ENCODE assay signal across 21 cellular contexts in genomic region chr11:44033856-44034255, GRCh38. TPM values are rescaled to one million over a fixed set of nuclear protein-coding genes. Genes with fewer than 3 reads are reported as not detected.
A peak's percentile ranks its signal among the peaks of the same experiment; 100 is the strongest.
DNase-seq lines count a peak whose midpoint lies in the region; ATAC-seq, FAIRE-seq and TF ChIP-seq lines count a peak whose summit lies in the region.
"Had no signal": no experiment of that assay in that cellular context is flagged by ENCODE, and none has a peak within 500 bp of the region (broad histone marks: within the 10 kb centered on the region; RNA-seq: fewer than 3 reads in every experiment).

No MANE protein-coding gene starts in this region.

- TF ChIP-seq CTCF in liver (IDR thresholded peaks at IDR 0.05; ENCODE audit: low read depth, low read length, missing input control): no peak
- TF ChIP-seq CTCF in HepG2 (CRISPR knock-in tag; IDR thresholded peaks at IDR 0.05): no peak
- TF ChIP-seq CTCF in osteocyte (IDR thresholded peaks at IDR 0.05): no peak
- no peak for TF ChIP-seq CTCF in tibial nerve (IDR thresholded peaks at IDR 0.05)

- POLR2A ChIA-PET in HepG2 (lab: Yijun Ruan, JAX): no interaction called here

- in situ Hi-C loops in HepG2 (cut with HindIII; ENCODE audit: extremely low pct_ligation_motif_present, low pct_unique_long_range_greater_than_20kb): no loop called here

- H3K4me1 ChIP-seq in liver (ENCODE audit: control insufficient read depth in 4 of 4, insufficient read depth in 4 of 4, low read length in 3 of 4): peaks cover 0 to 4% (median 2%) of the 10 kb centered on the region in 4 donors
- H3K4me1 ChIP-seq in HepG2 (ENCODE audit: insufficient read depth, low read length): no peaks in the 10 kb centered on the region
- H3K4me1 ChIP-seq in tibial nerve: peaks cover 0 to 49% (median 15%) of the 10 kb centered on the region in 4 donors
- H3K4me1 ChIP-seq: HAP-1 had no signal

- no peak for FAIRE-seq in HepG2 (lab: Jason Lieb, UNC)

- H4K20me1 ChIP-seq in HepG2 (ENCODE audit: insufficient read depth, low read length): no peaks in the 10 kb centered on the region

- H2AFZ ChIP-seq in HepG2 (ENCODE audit: low read length): no peak overlapping the region
- H2AFZ ChIP-seq: GM23248 had no signal

- DNase-seq in HepG2 (ENCODE audit: low spot score) (no peak), osteocyte (ENCODE audit: extremely low spot score, unreplicated experiment) (peak; percentile 48), tibial nerve (ENCODE audit: low spot score in 2 of 2) (no peak), T-helper 17 cell (no peak)
- no peak for DNase-seq in stimulated activated effector memory CD8-positive, alpha-beta T cell treated with anti-CD3 and anti-CD28 coated beads, Interleukin-12 subunit alpha, Interleukin-12 subunit beta, amount 100 ng/mL, for 72 hours (ENCODE audit: low spot score in 2 of 2)
- DNase-seq: BE2C; CD4-positive, CD25-positive, alpha-beta regulatory T cell; GF-D8; GM23248; NCI-H1417; NCI-H187; NCI-H2227 treated with DMSO at 0.1 percent for 48 hours; NCI-H510A treated with DMSO at 0.1 percent for 48 hours; NCI-H82 had no signal

- H3K4me3 Mint-ChIP-seq in osteocyte (ENCODE audit: unreplicated experiment) (no peak overlapping the region), T-helper 17 cell (no peak overlapping the region)
- H3K4me3 Mint-ChIP-seq in stimulated activated effector memory CD8-positive, alpha-beta T cell treated with anti-CD3 and anti-CD28 coated beads, Interleukin-12 subunit alpha, Interleukin-12 subunit beta, amount 100 ng/mL, for 72 hours: no peak overlapping the region
- H3K4me3 Mint-ChIP-seq: CD4-positive, CD25-positive, alpha-beta regulatory T cell had no signal

- H3K27ac ChIP-seq in liver (ENCODE audit: low read depth in 1 of 2, low read length in 2 of 2) (peak overlapping the region; percentile 26 to 59), HepG2 (ENCODE audit: extremely low read length, insufficient read depth, low read length) (no peak overlapping the region), tibial nerve (peak overlapping the region in 3 of 4 donors; percentile 50 to 82 (median 79))
- H3K27ac ChIP-seq: GM23248 had no signal

- H3K9ac ChIP-seq in liver (ENCODE audit: low read depth in 1 of 2, low read length in 2 of 2): no peak overlapping the region
- no peak overlapping the region for H3K9ac ChIP-seq in HepG2 (ENCODE audit: insufficient read depth, low read depth, low read length)
- H3K9ac ChIP-seq: GM23248 had no signal

- H3K27me3 ChIP-seq in liver (ENCODE audit: control insufficient read depth in 4 of 4, insufficient read depth in 4 of 4, low read length in 3 of 4) (no peaks in the 10 kb centered on the region), HepG2 (ENCODE audit: control insufficient read depth in 1 of 2, insufficient read depth in 2 of 2, low read length in 2 of 2) (peaks cover 4 to 9% of the 10 kb centered on the region in 2 experiments; a peak in 2 of 5 replicates), tibial nerve (no peaks in the 10 kb centered on the region)
- H3K27me3 ChIP-seq: BE2C had no signal

- WGBS in liver: 67% methylated on average over 3 of the region's 3 CpGs
- 0% methylated on average over 2 of the region's 3 CpGs for WGBS in HepG2 (ENCODE audit: low lambda C conversion rate)
- 29 to 49% methylated on average over 3 of the region's 3 CpGs for WGBS in tibial nerve, 2 donors

- CTCF ChIA-PET in HepG2 (lab: Yijun Ruan, JAX; ENCODE audit: low intra/inter-chr PET ratio, low total read pairs): no interaction called here

- no peak overlapping the region for H3K4me3 ChIP-seq in liver (ENCODE audit: low read depth in 1 of 3, low read length in 3 of 3)
- no peak overlapping the region for H3K4me3 ChIP-seq in HepG2 (replicated peaks in 1 of 3; ENCODE audit: insufficient read depth in 1 of 3, low read depth in 2 of 3, low read length in 3 of 3)
- H3K4me3 ChIP-seq in tibial nerve: no peak overlapping the region
- H3K4me3 ChIP-seq: GM23248, HAP-1 had no signal

- no peak overlapping the region for H3K27ac Mint-ChIP-seq in osteocyte (ENCODE audit: unreplicated experiment)
- no peak overlapping the region for H3K27ac Mint-ChIP-seq in T-helper 17 cell
- no peak overlapping the region for H3K27ac Mint-ChIP-seq in stimulated activated effector memory CD8-positive, alpha-beta T cell treated with anti-CD3 and anti-CD28 coated beads, Interleukin-12 subunit alpha, Interleukin-12 subunit beta, amount 100 ng/mL, for 72 hours
- H3K27ac Mint-ChIP-seq: CD4-positive, CD25-positive, alpha-beta regulatory T cell had no signal

- TF ChIP-seq POLR2A in HepG2 (IDR thresholded peaks at IDR 0.05; ENCODE audit: insufficient read depth in 1 of 2, low read depth in 2 of 2, low read length in 2 of 2) (no peak), tibial nerve (IDR thresholded peaks at IDR 0.05) (no peak)

- BruUV-seq in HepG2 (replicated peaks; lab: Mats Ljungman, UMichigan): no TSS peak

- H3K36me3 Mint-ChIP-seq in osteocyte (ENCODE audit: unreplicated experiment) (no peaks in the 10 kb centered on the region), T-helper 17 cell (ENCODE audit: low read depth) (peaks cover 9% of the 10 kb centered on the region)
- no peaks in the 10 kb centered on the region for H3K36me3 Mint-ChIP-seq in stimulated activated effector memory CD8-positive, alpha-beta T cell treated with anti-CD3 and anti-CD28 coated beads, Interleukin-12 subunit alpha, Interleukin-12 subunit beta, amount 100 ng/mL, for 72 hours
- H3K36me3 Mint-ChIP-seq: CD4-positive, CD25-positive, alpha-beta regulatory T cell had no signal

- H3K4me1 Mint-ChIP-seq in osteocyte (ENCODE audit: unreplicated experiment) (peaks cover 19% of the 10 kb centered on the region), T-helper 17 cell (no peaks in the 10 kb centered on the region)
- no peaks in the 10 kb centered on the region for H3K4me1 Mint-ChIP-seq in stimulated activated effector memory CD8-positive, alpha-beta T cell treated with anti-CD3 and anti-CD28 coated beads, Interleukin-12 subunit alpha, Interleukin-12 subunit beta, amount 100 ng/mL, for 72 hours
- H3K4me1 Mint-ChIP-seq: CD4-positive, CD25-positive, alpha-beta regulatory T cell had no signal

- intact Hi-C loops in HepG2 (cut with micrococcal nuclease; ENCODE audit: unreplicated experiment): no loop called here

- ATAC-seq in HepG2 (no peak), T-helper 17 cell (no peak), GM18873 (IDR thresholded peaks at IDR 0.05; ENCODE audit: low FRiP score, unreplicated experiment) (no peak)
- no peak for ATAC-seq in stimulated activated effector memory CD8-positive, alpha-beta T cell treated with anti-CD3 and anti-CD28 coated beads, Interleukin-12 subunit alpha, Interleukin-12 subunit beta, amount 100 ng/mL, for 72 hours

- TF ChIP-seq RAD21 in liver (IDR thresholded peaks at IDR 0.05): no peak
- TF ChIP-seq RAD21 in HepG2 (CRISPR knock-in tag; IDR thresholded peaks at IDR 0.05): no peak

- no peaks in the 10 kb centered on the region for H3K36me3 ChIP-seq in liver (ENCODE audit: control insufficient read depth in 4 of 4, insufficient read depth in 3 of 4, low read depth in 1 of 4, low read length in 3 of 4)
- H3K36me3 ChIP-seq in HepG2 (replicated peaks in 1 of 2; ENCODE audit: control insufficient read depth in 1 of 2, insufficient read depth in 2 of 2, low read length in 2 of 2): no peaks in the 10 kb centered on the region
- H3K36me3 ChIP-seq in tibial nerve: no peaks in the 10 kb centered on the region
- H3K36me3 ChIP-seq: BE2C, HAP-1 had no signal

- H3K4me2 ChIP-seq in HepG2 (ENCODE audit: low read depth, low read length): no peak overlapping the region

- H3K9me3 Mint-ChIP-seq in osteocyte (ENCODE audit: unreplicated experiment): no peaks in the 10 kb centered on the region
- no peaks in the 10 kb centered on the region for H3K9me3 Mint-ChIP-seq in stimulated activated effector memory CD8-positive, alpha-beta T cell treated with anti-CD3 and anti-CD28 coated beads, Interleukin-12 subunit alpha, Interleukin-12 subunit beta, amount 100 ng/mL, for 72 hours

- peaks cover 31% of the 10 kb centered on the region for H3K27me3 Mint-ChIP-seq in osteocyte (ENCODE audit: unreplicated experiment)
- H3K27me3 Mint-ChIP-seq in T-helper 17 cell: peaks cover 57% of the 10 kb centered on the region

- TF ChIP-seq EP300 in HepG2 (IDR thresholded peaks at IDR 0.05; ENCODE audit: low read depth in 2 of 2, low read length in 2 of 2) (no peak), HepG2 (CRISPR knock-in tag; IDR thresholded peaks at IDR 0.05; ENCODE audit: borderline replicate concordance) (no peak), tibial nerve (IDR thresholded peaks at IDR 0.05) (no peak)

- H3K9me3 ChIP-seq in liver (ENCODE audit: control insufficient read depth in 4 of 4, low read length in 3 of 4) (no peaks in the 10 kb centered on the region), HepG2 (ENCODE audit: low read length) (no peaks in the 10 kb centered on the region), tibial nerve (no peaks in the 10 kb centered on the region), T-helper 17 cell (ENCODE audit: control insufficient read depth, low read length, poor library complexity, severe bottlenecking) (no peaks in the 10 kb centered on the region)
- H3K9me3 ChIP-seq: BE2C, HAP-1 had no signal

- no peaks in the 10 kb centered on the region for H3K79me2 ChIP-seq in HepG2 (ENCODE audit: insufficient read depth, low read length)

RNA-seq across cellular contexts. Expression of gene ACCSL, which starts 13.9 kb away (rescaled TPM):
- under 1 TPM in 1 of 2 donors, not detected in 1; 0.09 TPM for total RNA-seq in liver
- not detected for polyA plus RNA-seq in liver
- not detected in 2 replicates for total RNA-seq in HepG2 (2016; rRNA removed; fragmentation: Illumina TruSeq; extraction: Trizol)
- not detected in 2 replicates for total RNA-seq in HepG2 (2016; cell fraction: cytosol; rRNA removed; fragmentation: Illumina TruSeq; extraction: Trizol; ENCODE audit: low read depth)
- not detected in 2 replicates for total RNA-seq in HepG2 (2016; cell fraction: insoluble cytoplasmic fraction; rRNA removed; fragmentation: Illumina TruSeq; extraction: Trizol)
- total RNA-seq in HepG2 (2016; cell fraction: membrane; rRNA removed; fragmentation: Illumina TruSeq; extraction: Trizol): not detected in 2 replicates
- total RNA-seq in HepG2 (2016; cell fraction: nucleus; rRNA removed; fragmentation: Illumina TruSeq; extraction: Trizol): not detected in 2 replicates
- not detected in 2 replicates for polyA plus RNA-seq in HepG2 (2011; rRNA removed)
- polyA plus RNA-seq in HepG2 (2011; cell fraction: cytosol; rRNA removed): not detected in 2 replicates
- not detected in 2 replicates for polyA plus RNA-seq in HepG2 (2011; cell fraction: nucleus; rRNA removed)
- polyA plus RNA-seq in HepG2 (2012): not detected in 2 replicates
- polyA plus RNA-seq in HepG2 (2016; cell fraction: cytosol; fragmentation: Illumina TruSeq; extraction: Trizol; ENCODE audit: low read depth): not detected in 2 replicates
- not detected in 2 replicates for polyA plus RNA-seq in HepG2 (2016; cell fraction: insoluble cytoplasmic fraction; fragmentation: Illumina TruSeq; extraction: Trizol; ENCODE audit: low read depth)
- polyA plus RNA-seq in HepG2 (2016; cell fraction: membrane; fragmentation: Illumina TruSeq; extraction: Trizol; ENCODE audit: low read depth): not detected in 2 replicates
- not detected in 2 replicates for polyA plus RNA-seq in HepG2 (2016; cell fraction: nucleus; fragmentation: Illumina TruSeq; extraction: Trizol; ENCODE audit: insufficient read depth, low read depth)
- polyA minus RNA-seq in HepG2 (2011; rRNA and poly(A)+ RNA removed; ENCODE audit: low replicate concordance): not detected in 2 replicates
- polyA minus RNA-seq in HepG2 (2011; cell fraction: cytosol; rRNA and poly(A)+ RNA removed): not detected in 2 replicates
- not detected in 2 replicates for polyA minus RNA-seq in HepG2 (2011; cell fraction: nucleus; rRNA and poly(A)+ RNA removed)
- total RNA-seq in osteocyte: not detected in 2 replicates
- under 1 TPM in 1 of 4 donors, not detected in 3; 0.78 TPM for total RNA-seq in tibial nerve
- under 1 TPM; 0.15 to 0.78 TPM for total RNA-seq in T-helper 17 cell
- total RNA-seq: A172; CD4-positive, CD25-positive, alpha-beta regulatory T cell; GM23248; HT-29; M059J; RPMI7951 had no signal
- polyA plus RNA-seq: CD4-positive, CD25-positive, alpha-beta regulatory T cell; GM23248 had no signal

RNA-seq across cellular contexts. Expression of gene ACCS, which starts 32.2 kb away (rescaled TPM):
- total RNA-seq in liver: 10 to 100 TPM; 12.6 to 17.5 TPM
- 1 to 10 TPM; 8.7 to 9.2 TPM for polyA plus RNA-seq in liver
- 0.29 and 0.55 TPM in 2 replicates for total RNA-seq in HepG2 (2016; rRNA removed; fragmentation: Illumina TruSeq; extraction: Trizol)
- total RNA-seq in HepG2 (2016; cell fraction: cytosol; rRNA removed; fragmentation: Illumina TruSeq; extraction: Trizol; ENCODE audit: low read depth): 0.10 TPM in 1 of 2 replicates, not detected in the other
- total RNA-seq in HepG2 (2016; cell fraction: insoluble cytoplasmic fraction; rRNA removed; fragmentation: Illumina TruSeq; extraction: Trizol): 0.67 TPM in 1 of 2 replicates, not detected in the other
- total RNA-seq in HepG2 (2016; cell fraction: membrane; rRNA removed; fragmentation: Illumina TruSeq; extraction: Trizol): not detected in 2 replicates
- 0.81 and 1.4 TPM in 2 replicates for total RNA-seq in HepG2 (2016; cell fraction: nucleus; rRNA removed; fragmentation: Illumina TruSeq; extraction: Trizol)
- 0.39 and 0.59 TPM in 2 replicates for polyA plus RNA-seq in HepG2 (2011; rRNA removed)
- 0.03 and 0.08 TPM in 2 replicates for polyA plus RNA-seq in HepG2 (2011; cell fraction: cytosol; rRNA removed)
- polyA plus RNA-seq in HepG2 (2011; cell fraction: nucleus; rRNA removed): 3.1 and 3.4 TPM in 2 replicates
- 0.24 and 0.48 TPM in 2 replicates for polyA plus RNA-seq in HepG2 (2012)
- not detected in 2 replicates for polyA plus RNA-seq in HepG2 (2016; cell fraction: cytosol; fragmentation: Illumina TruSeq; extraction: Trizol; ENCODE audit: low read depth)
- not detected in 2 replicates for polyA plus RNA-seq in HepG2 (2016; cell fraction: insoluble cytoplasmic fraction; fragmentation: Illumina TruSeq; extraction: Trizol; ENCODE audit: low read depth)
- not detected in 2 replicates for polyA plus RNA-seq in HepG2 (2016; cell fraction: membrane; fragmentation: Illumina TruSeq; extraction: Trizol; ENCODE audit: low read depth)
- polyA plus RNA-seq in HepG2 (2016; cell fraction: nucleus; fragmentation: Illumina TruSeq; extraction: Trizol; ENCODE audit: insufficient read depth, low read depth): 1.4 and 2.4 TPM in 2 replicates
- polyA minus RNA-seq in HepG2 (2011; rRNA and poly(A)+ RNA removed; ENCODE audit: low replicate concordance): 0.10 and 7.7 TPM in 2 replicates
- not detected in 2 replicates for polyA minus RNA-seq in HepG2 (2011; cell fraction: cytosol; rRNA and poly(A)+ RNA removed)
- 0.90 and 1.7 TPM in 2 replicates for polyA minus RNA-seq in HepG2 (2011; cell fraction: nucleus; rRNA and poly(A)+ RNA removed)
- total RNA-seq in osteocyte: 4.3 and 4.5 TPM in 2 replicates
- 10 to 100 TPM; 17.7 to 45.8 (median 31.5) TPM for total RNA-seq in tibial nerve
- 10 to 100 TPM; 22.2 to 22.6 TPM for total RNA-seq in T-helper 17 cell
